In the genomic region with DNA sequence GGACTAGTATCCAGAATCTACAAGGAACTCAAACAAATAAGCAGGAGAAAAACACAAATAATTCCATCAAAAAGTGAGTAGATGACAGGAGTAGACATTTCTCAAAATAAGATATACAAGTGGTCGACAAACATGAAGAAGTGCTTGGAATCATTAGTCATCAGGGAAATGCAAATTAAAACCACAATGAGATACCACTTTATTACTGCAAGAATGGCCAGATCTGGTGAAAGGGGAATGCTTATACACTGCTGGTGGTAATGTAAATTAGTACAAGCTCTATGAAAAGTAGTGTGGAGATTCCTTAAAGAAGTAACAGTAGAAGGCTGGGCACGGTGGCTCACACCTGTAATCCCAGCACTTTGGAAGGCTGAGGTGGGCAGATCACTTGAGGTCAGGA, we compare ENCODE assay signal across 27 cellular contexts.
A peak's percentile ranks its signal among the peaks of the same experiment; 100 is the strongest.
DNase-seq lines count a peak whose midpoint lies in the region; ATAC-seq and TF ChIP-seq lines count a peak whose summit lies in the region.
"Had no signal": no experiment of that assay in that cellular context is flagged by ENCODE, and none has a peak within 500 bp of the region (broad histone marks: within the 10 kb centered on the region; RNA-seq: fewer than 3 reads in every experiment).

No MANE protein-coding gene starts in this region.

- H3K36me3 ChIP-seq in breast epithelium (no peaks in the 10 kb centered on the region), PC-3 (ENCODE audit: low read depth, low read length) (no peaks in the 10 kb centered on the region), colonic mucosa (no peaks in the 10 kb centered on the region)
- H3K36me3 ChIP-seq: esophagus muscularis mucosa, HAP-1, lower lobe of right lung, ovary, Peyer's patch, right lobe of liver had no signal

- CTCF ChIA-PET in MCF 10A (lab: Yijun Ruan, JAX), result interaction anchor here (0.8 kb wide), 1 partner anchor 26 kb away, joined by 4 read pairs; no protein-coding TSS in a partner anchor
- CTCF ChIA-PET in PC-3 (lab: Charles Lee), result no interaction called here

- no peak overlapping the region for H2AFZ ChIP-seq in PC-3 (ENCODE audit: low read length)

- H3K9me3 ChIP-seq in breast epithelium (no peaks in the 10 kb centered on the region), PC-3 (ENCODE audit: low read length) (no peaks in the 10 kb centered on the region), colonic mucosa (no peaks in the 10 kb centered on the region)
- H3K9me3 ChIP-seq: esophagus muscularis mucosa, HAP-1, lower lobe of right lung, ovary, Peyer's patch, right lobe of liver had no signal

- H3K27ac Mint-ChIP-seq in MCF 10A (ENCODE audit: low read depth, unreplicated experiment), result no peak overlapping the region
- H3K27ac Mint-ChIP-seq in activated T-cell treated with anti-CD3 and anti-CD28 coated beads, Interleukin-2, amount 50 U/mL, for 24 hours, result no peak overlapping the region
- H3K27ac Mint-ChIP-seq: activated naive CD8-positive, alpha-beta T cell; CD4-positive, CD25-positive, alpha-beta regulatory T cell; stimulated activated naive CD8-positive, alpha-beta T cell treated with anti-CD3 and anti-CD28 coated beads, Interleukin-15, Interleukin-2, amounts not matched to agents 100 ng/mL and 50 ng/mL, for 24 hours had no signal

- H3F3A ChIP-seq in PC-3 (ENCODE audit: low read length, unreplicated experiment), result no peaks in the 10 kb centered on the region

- H3K9me2 ChIP-seq in PC-3 (replicated peaks; ENCODE audit: low read length), result no peaks in the 10 kb centered on the region

- H3K9ac ChIP-seq in PC-3 (ENCODE audit: low read length) (no peak overlapping the region), colonic mucosa (ENCODE audit: low read depth in 2 of 2, low read length in 2 of 2) (no peak overlapping the region)

- H3K9me3 Mint-ChIP-seq in MCF 10A (ENCODE audit: unreplicated experiment), result peaks cover 7% of the 10 kb centered on the region
- H3K9me3 Mint-ChIP-seq in activated T-cell treated with anti-CD3 and anti-CD28 coated beads, Interleukin-2, amount 50 U/mL, for 24 hours, result no peaks in the 10 kb centered on the region
- H3K9me3 Mint-ChIP-seq: stimulated activated naive CD8-positive, alpha-beta T cell treated with anti-CD3 and anti-CD28 coated beads, Interleukin-15, Interleukin-2, amounts not matched to agents 100 ng/mL and 50 ng/mL, for 24 hours had no signal

- BruUV-seq in MCF 10A (replicated peaks; lab: Mats Ljungman, UMichigan), result no TSS peak
- BruUV-seq in PC-3 (replicated peaks; lab: Mats Ljungman, UMichigan), result no TSS peak

- no peak overlapping the region for H3K27ac ChIP-seq in breast epithelium
- no peak overlapping the region for H3K27ac ChIP-seq in PC-3 (ENCODE audit: low read length)
- no peak overlapping the region for H3K27ac ChIP-seq in colonic mucosa
- H3K27ac ChIP-seq: esophagus muscularis mucosa, lower lobe of right lung, ovary, Peyer's patch, right lobe of liver had no signal

- H3K4me3 ChIP-seq in breast epithelium (no peak overlapping the region), PC-3 (ENCODE audit: low read length) (no peak overlapping the region), cardiac fibroblast (replicated peaks in 1 of 2; ENCODE audit: low read depth in 2 of 2, low read length in 2 of 2) (no peak overlapping the region), colonic mucosa (no peak overlapping the region)
- H3K4me3 ChIP-seq: esophagus muscularis mucosa, HAP-1, K562, lower lobe of right lung, ovary, Peyer's patch, right lobe of liver had no signal

- DNase-seq in MCF 10A (ENCODE audit: unreplicated experiment), result peak; percentile 33
- DNase-seq in breast epithelium (ENCODE audit: low spot score in 2 of 2), result no peak
- no peak for DNase-seq in PC-3
- peak; percentile 13 to 26 for DNase-seq in cardiac fibroblast (ENCODE audit: low read depth in 2 of 2)
- DNase-seq in sciatic nerve (ENCODE audit: low spot score), result no peak
- DNase-seq in colonic mucosa, result no peak
- DNase-seq in SW 1271 (lab: John Stamatoyannopoulos, UW), result no peak
- DNase-seq in activated T-cell treated with anti-CD3 and anti-CD28 coated beads, Interleukin-2, amount 50 U/mL, for 24 hours, result no peak
- DNase-seq: activated CD4-positive, alpha-beta T cell treated with anti-CD3 and anti-CD28 coated beads, Interleukin-2, amount 50 U/mL, for 4 hours; activated T-cell treated with anti-CD3 and anti-CD28 coated beads, Interleukin-2, amount 50 U/mL, for 48 hours; CD4-positive, CD25-positive, alpha-beta regulatory T cell; central memory CD4-positive, alpha-beta T cell; head of caudate nucleus; lower lobe of right lung; NCI-H1436; NCI-H2171; NCI-H526 treated with DMSO at 0.1 percent for 48 hours; ovary; Peyer's patch; right lobe of liver; trophoblast cell had no signal

- no peak overlapping the region for H3K4me2 ChIP-seq in PC-3 (ENCODE audit: low read length)

- H4K20me1 ChIP-seq in PC-3 (ENCODE audit: low read length), result no peaks in the 10 kb centered on the region

- peak; percentile 53 for ATAC-seq in PC-3
- ATAC-seq in sciatic nerve, result no peak
- ATAC-seq: K562, lower lobe of right lung, right lobe of liver, SK-N-SH treated with all-trans-retinoic acid at 6 μM for 48 hours had no signal

- H3K4me1 Mint-ChIP-seq in MCF 10A (ENCODE audit: insufficient read depth, unreplicated experiment), result peaks cover 24% of the 10 kb centered on the region
- peaks cover 19% of the 10 kb centered on the region for H3K4me1 Mint-ChIP-seq in activated T-cell treated with anti-CD3 and anti-CD28 coated beads, Interleukin-2, amount 50 U/mL, for 24 hours (ENCODE audit: low read depth)

- TF ChIP-seq POLR2A in breast epithelium (IDR thresholded peaks at IDR 0.05), result no peak

- H3K4me3 Mint-ChIP-seq in MCF 10A (ENCODE audit: unreplicated experiment), result no peak overlapping the region
- no peak overlapping the region for H3K4me3 Mint-ChIP-seq in activated T-cell treated with anti-CD3 and anti-CD28 coated beads, Interleukin-2, amount 50 U/mL, for 24 hours
- H3K4me3 Mint-ChIP-seq: activated naive CD8-positive, alpha-beta T cell; CD4-positive, CD25-positive, alpha-beta regulatory T cell; stimulated activated naive CD8-positive, alpha-beta T cell treated with anti-CD3 and anti-CD28 coated beads, Interleukin-15, Interleukin-2, amounts not matched to agents 100 ng/mL and 50 ng/mL, for 24 hours had no signal

- no peaks in the 10 kb centered on the region for H3K4me1 ChIP-seq in breast epithelium
- peaks cover 4% of the 10 kb centered on the region; the same call in 1 of the 2 replicates for H3K4me1 ChIP-seq in PC-3 (ENCODE audit: insufficient read depth, low read length)
- no peaks in the 10 kb centered on the region for H3K4me1 ChIP-seq in colonic mucosa

- H3K36me3 Mint-ChIP-seq in MCF 10A (ENCODE audit: insufficient read depth, unreplicated experiment), result no peaks in the 10 kb centered on the region
- no peaks in the 10 kb centered on the region for H3K36me3 Mint-ChIP-seq in activated T-cell treated with anti-CD3 and anti-CD28 coated beads, Interleukin-2, amount 50 U/mL, for 24 hours (ENCODE audit: low read depth)

- intact Hi-C loops in MCF 10A (cut with micrococcal nuclease) (no loop called here), breast epithelium (cut with DNase I; ENCODE audit: low total_unique reads) (no loop called here), PC-3 (cut with micrococcal nuclease) (no loop called here), sciatic nerve (cut with DNase I) (no loop called here), colonic mucosa (cut with DNase I) (no loop called here)

- H3K27me3 ChIP-seq in breast epithelium (no peaks in the 10 kb centered on the region), PC-3 (ENCODE audit: low read length) (no peaks in the 10 kb centered on the region), colonic mucosa (no peaks in the 10 kb centered on the region)
- H3K27me3 ChIP-seq: esophagus muscularis mucosa, ovary, Peyer's patch, right lobe of liver had no signal

- no peaks in the 10 kb centered on the region for H3K27me3 Mint-ChIP-seq in MCF 10A (ENCODE audit: insufficient read depth, unreplicated experiment)
- no peaks in the 10 kb centered on the region for H3K27me3 Mint-ChIP-seq in activated T-cell treated with anti-CD3 and anti-CD28 coated beads, Interleukin-2, amount 50 U/mL, for 24 hours
- H3K27me3 Mint-ChIP-seq: activated naive CD8-positive, alpha-beta T cell; CD4-positive, CD25-positive, alpha-beta regulatory T cell; stimulated activated naive CD8-positive, alpha-beta T cell treated with anti-CD3 and anti-CD28 coated beads, Interleukin-15, Interleukin-2, amounts not matched to agents 100 ng/mL and 50 ng/mL, for 24 hours had no signal

- TF ChIP-seq CTCF in MCF 10A (IDR thresholded peaks at IDR 0.05; ENCODE audit: unreplicated experiment), result no peak
- no peak for TF ChIP-seq CTCF in breast epithelium (IDR thresholded peaks at IDR 0.05)
- TF ChIP-seq CTCF in PC-3 (conservative IDR thresholded peaks at IDR 0.05; ENCODE audit: low read depth, low read length), result no peak
- no peak for TF ChIP-seq CTCF in cardiac fibroblast (IDR thresholded peaks at IDR 0.05; ENCODE audit: low read depth, low read length)
- no peak for TF ChIP-seq CTCF in colonic mucosa (IDR thresholded peaks at IDR 0.05)

- peaks cover 41% of the 10 kb centered on the region for H3K79me2 ChIP-seq in PC-3 (ENCODE audit: low read length)

- POLR2A ChIA-PET in MCF 10A (lab: Yijun Ruan, JAX), result interaction anchor here (0.7 kb wide), 1 partner anchor 169 kb away, joined by 3 read pairs; no protein-coding TSS in a partner anchor
- POLR2A ChIA-PET in PC-3 (lab: Charles Lee; ENCODE audit: unreplicated experiment), result no interaction called here

Comparison
In these comparisons a context has a peak if more than half of its experiments do, and no peak if none do; other contexts are left out.
1. DNase-seq: peak in MCF 10A (single experiment) and cardiac fibroblast (2 of 2); none in breast epithelium (0 of 2), PC-3 (single experiment), sciatic nerve (single experiment), colonic mucosa (single experiment), SW 1271 (0 of 2) and activated T-cell treated with anti-CD3 and anti-CD28 coated beads, Interleukin-2, amount 50 U/mL, for 24 hours (single experiment).